ENCODE assay signal across 8 cellular contexts in genomic region chr20:23350007-23350854, GRCh38. TPM values are rescaled to one million over a fixed set of nuclear protein-coding genes. Genes with fewer than 3 reads are reported as not detected.
DNase-seq lines count a peak whose midpoint lies in the region; ATAC-seq and TF ChIP-seq lines count a peak whose summit lies in the region.

TSS of gene NXT1 (plus strand) at chr20:23350791. CDS start at chr20:23354042, 3,251 bp downstream.

- peak; percentile 86 for ATAC-seq in HG02885 (IDR thresholded peaks at IDR 0.05; ENCODE audit: poor library complexity, unreplicated experiment)
- peak; percentile 85 for ATAC-seq in T-helper 17 cell
- peak; percentile 94 to 96 for ATAC-seq in left cardiac atrium

- H3K4me1 Mint-ChIP-seq in T-helper 17 cell (peaks cover 18% of the 10 kb centered on the region), progenitor cell of endocrine pancreas (ENCODE audit: low read depth) (peaks cover 25% of the 10 kb centered on the region)

- DNase-seq in NCI-H1694 treated with DMSO at 0.1 percent for 48 hours (lab: John Stamatoyannopoulos, UW): peak; percentile 93
- peak; percentile 92 to 98 (median 93) for DNase-seq in T-helper 17 cell
- DNase-seq in amygdala (lab: John Stamatoyannopoulos, UW): peak; percentile 79 to 98 (median 95)
- peak; percentile 95 for DNase-seq in left cardiac atrium
- DNase-seq in progenitor cell of endocrine pancreas (ENCODE audit: low spot score, unreplicated experiment): peak; percentile 95
- DNase-seq in ureter (ENCODE audit: low spot score): peak; percentile 97

- H3K9me3 Mint-ChIP-seq in progenitor cell of endocrine pancreas (ENCODE audit: low read depth): no peaks in the 10 kb centered on the region

- H3K27ac Mint-ChIP-seq in T-helper 17 cell (peak within 1 kb of the TSS; percentile 100), progenitor cell of endocrine pancreas (peak within 1 kb of the TSS; percentile 100)

- intact Hi-C loops in left cardiac atrium (cut with DNase I): no loop called here

- no peaks in the 10 kb centered on the region for H3K9me3 ChIP-seq in T-helper 17 cell (ENCODE audit: control insufficient read depth, low read length, poor library complexity, severe bottlenecking)

- H3K36me3 Mint-ChIP-seq in T-helper 17 cell (ENCODE audit: low read depth) (peaks cover 2% of the 10 kb centered on the region), progenitor cell of endocrine pancreas (ENCODE audit: insufficient read depth) (no peaks in the 10 kb centered on the region)

- TF ChIP-seq POLR2A in GM15510 (IDR thresholded peaks at IDR 0.05; ENCODE audit: borderline replicate concordance, extremely low read depth, insufficient read length): peak; percentile 63

- no peak for TF ChIP-seq CTCF in progenitor cell of endocrine pancreas (IDR thresholded peaks at IDR 0.05; ENCODE audit: unreplicated experiment)

- peak within 1 kb of the TSS; percentile 99 for H3K4me3 Mint-ChIP-seq in T-helper 17 cell
- H3K4me3 Mint-ChIP-seq in progenitor cell of endocrine pancreas (ENCODE audit: low read depth): peak within 1 kb of the TSS; percentile 88

- H3K27me3 Mint-ChIP-seq in T-helper 17 cell (no peaks in the 10 kb centered on the region), progenitor cell of endocrine pancreas (peaks cover 2% of the 10 kb centered on the region)

RNA-seq across cellular contexts. Expression of gene NXT1, which starts in this region (rescaled TPM):
- 10 to 100 TPM; 77.5 to 77.6 TPM for total RNA-seq in T-helper 17 cell
- 10 to 100 TPM in 1 of 2 donors, 1 to 10 TPM in 1; 9.3 to 14.1 TPM for total RNA-seq in left cardiac atrium
- 19.2 and 21.2 TPM in 2 replicates for total RNA-seq in progenitor cell of endocrine pancreas
- total RNA-seq in ureter: 30.8 TPM

Comparison
In these comparisons a context has a peak if more than half of its experiments do, and no peak if none do; other contexts are left out.
1. Peak in every context shown above with its lines: DNase-seq and ATAC-seq.